In the genomic region with DNA sequence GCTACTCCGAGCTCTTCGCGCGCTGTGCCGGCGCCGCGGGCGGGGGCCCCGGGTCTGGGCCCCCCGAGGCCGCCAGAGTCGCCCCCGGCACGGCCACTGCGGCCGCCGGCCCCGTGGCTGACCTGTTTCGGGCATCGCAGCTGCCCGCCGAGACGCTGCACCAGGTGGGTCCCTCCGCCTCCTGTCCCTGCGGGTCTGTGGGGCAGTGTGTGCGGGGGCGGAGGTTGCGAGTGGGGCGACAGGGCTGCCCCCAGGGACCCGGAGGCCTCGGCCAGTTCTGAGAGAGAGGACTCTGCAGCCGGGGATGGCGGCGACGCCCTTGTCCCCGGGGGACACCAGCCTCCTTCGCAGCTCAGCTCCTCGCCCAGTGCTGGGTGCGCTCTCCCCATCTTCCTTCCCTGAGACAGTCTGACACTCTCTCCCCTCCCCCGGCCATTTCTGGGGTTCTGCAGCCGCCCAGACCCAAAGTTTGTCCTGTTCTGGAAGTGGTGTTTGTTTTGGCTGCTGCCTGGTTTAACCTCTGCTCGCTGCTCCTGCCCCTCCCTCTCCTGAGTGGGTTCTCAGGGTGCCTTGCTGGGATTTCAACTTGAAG, we compare ENCODE assay signal across 8 cellular contexts. TPM values are rescaled to one million over a fixed set of nuclear protein-coding genes. Genes with fewer than 3 reads are reported as not detected.
DNase-seq lines count a peak whose midpoint lies in the region; ATAC-seq and TF ChIP-seq lines count a peak whose summit lies in the region.

No MANE protein-coding gene starts in this region.

- DNase-seq in GM10248 (ENCODE audit: extremely low spot score) (peak; percentile 18), H7 (peak; percentile 63), body of pancreas (peak; percentile 35 to 62 (median 58)), left lung (peak; percentile 36 to 76), suprapubic skin (ENCODE audit: low spot score in 2 of 2) (no peak), NOMO-1 (lab: John Stamatoyannopoulos, UW; ENCODE audit: unreplicated experiment in 2 of 2) (no peak), superior temporal gyrus (ENCODE audit: extremely low spot score) (no peak)

- H3K27ac ChIP-seq in OCI-LY3 (ENCODE audit: low read length) (no peak overlapping the region), body of pancreas (peak overlapping the region; percentile 48 to 84 (median 76)), left lung (no peak overlapping the region), suprapubic skin (no peak overlapping the region)

- peaks cover 22% of the 10 kb centered on the region for H3K27me3 ChIP-seq in H7 (ENCODE audit: control insufficient read depth, insufficient read depth, low read length)
- H3K27me3 ChIP-seq in OCI-LY3 (ENCODE audit: low read depth, low read length): peaks cover 13% of the 10 kb centered on the region
- no peaks in the 10 kb centered on the region for H3K27me3 ChIP-seq in body of pancreas
- peaks cover 0 to 5% of the 10 kb centered on the region in 2 donors for H3K27me3 ChIP-seq in left lung
- H3K27me3 ChIP-seq in suprapubic skin: no peaks in the 10 kb centered on the region

- TF ChIP-seq POLR2A in body of pancreas (IDR thresholded peaks at IDR 0.05) (peak in 1 of 3 donors; percentile 34), suprapubic skin (IDR thresholded peaks at IDR 0.05) (no peak)

- H3K79me2 ChIP-seq in OCI-LY3 (ENCODE audit: low read length): no peaks in the 10 kb centered on the region

- ATAC-seq in body of pancreas (peak; percentile 33), left lung (peak; percentile 44)

- TF ChIP-seq CTCF in GM10248 (IDR thresholded peaks at IDR 0.05; ENCODE audit: control extremely low read depth, extremely low read depth, low read depth, missing control alignments): no peak
- TF ChIP-seq CTCF in OCI-LY3 (IDR thresholded peaks at IDR 0.05; ENCODE audit: low read depth, low read length): no peak
- no peak for TF ChIP-seq CTCF in body of pancreas (IDR thresholded peaks at IDR 0.05)
- TF ChIP-seq CTCF in left lung (IDR thresholded peaks at IDR 0.05): no peak
- no peak for TF ChIP-seq CTCF in suprapubic skin (IDR thresholded peaks at IDR 0.05)

- H4K20me1 ChIP-seq in OCI-LY3 (ENCODE audit: insufficient read depth, low read length): peaks cover 4% of the 10 kb centered on the region; the same call in 1 of the 2 replicates

- H3K9me3 ChIP-seq in OCI-LY3 (ENCODE audit: insufficient read depth, low read length): no peaks in the 10 kb centered on the region
- H3K9me3 ChIP-seq in body of pancreas: no peaks in the 10 kb centered on the region
- H3K9me3 ChIP-seq in left lung: no peaks in the 10 kb centered on the region
- no peaks in the 10 kb centered on the region for H3K9me3 ChIP-seq in suprapubic skin

- WGBS in body of pancreas, 2 donors: 0% methylated on average over 5 of the region's 43 CpGs; no CpG with 5 or more reads in 1 of the 2 donors
- 31% methylated on average over 10 of the region's 43 CpGs for WGBS in suprapubic skin

- POLR2A ChIA-PET in GM10248 (lab: Yijun Ruan, JAX): no interaction called here

- H3K4me3 ChIP-seq in H7 (ENCODE audit: insufficient read depth, low read depth, low read length): peak overlapping the region; percentile 60
- peak overlapping the region; percentile 86 for H3K4me3 ChIP-seq in OCI-LY3 (ENCODE audit: low read length)
- peak overlapping the region; percentile 44 to 45 for H3K4me3 ChIP-seq in body of pancreas
- H3K4me3 ChIP-seq in left lung: peak overlapping the region; percentile 37 to 53
- H3K4me3 ChIP-seq in suprapubic skin: peak overlapping the region; percentile 67

- H3K4me1 ChIP-seq in OCI-LY3 (ENCODE audit: low read length): peaks cover 14% of the 10 kb centered on the region
- peaks cover 4% of the 10 kb centered on the region for H3K4me1 ChIP-seq in body of pancreas
- H3K4me1 ChIP-seq in left lung: no peaks in the 10 kb centered on the region
- no peaks in the 10 kb centered on the region for H3K4me1 ChIP-seq in suprapubic skin

- peak overlapping the region; percentile 74; the same call in 1 of the 2 replicates for H2AFZ ChIP-seq in OCI-LY3 (ENCODE audit: low read depth, low read length)

- CTCF ChIA-PET in GM10248 (lab: Yijun Ruan, JAX): interaction anchor here (1.5 kb wide), 1 partner anchor 64 kb away, joined by 3 read pairs; no protein-coding TSS in a partner anchor

- TF ChIP-seq EP300 in suprapubic skin (IDR thresholded peaks at IDR 0.05): no peak

- peak overlapping the region; percentile 97 for H3K4me2 ChIP-seq in OCI-LY3 (ENCODE audit: low read length)

- intact Hi-C loops in body of pancreas (cut with DNase I): no loop called here
- intact Hi-C loops in left lung (cut with DNase I): no loop called here

- H3K9ac ChIP-seq in OCI-LY3 (ENCODE audit: low read length): peak overlapping the region; percentile 48

- H3K36me3 ChIP-seq in H7 (replicated peaks; ENCODE audit: control insufficient read depth, insufficient read depth, low read length): no peaks in the 10 kb centered on the region
- H3K36me3 ChIP-seq in OCI-LY3 (replicated peaks; ENCODE audit: low read depth, low read length): no peaks in the 10 kb centered on the region
- no peaks in the 10 kb centered on the region for H3K36me3 ChIP-seq in body of pancreas (replicated peaks in 1 of 2; ENCODE audit: insufficient read depth in 1 of 2, low read depth in 2 of 2)
- no peaks in the 10 kb centered on the region for H3K36me3 ChIP-seq in left lung
- no peaks in the 10 kb centered on the region for H3K36me3 ChIP-seq in suprapubic skin

RNA-seq across cellular contexts. Expression of a gene that starts 0.6 kb away (rescaled TPM):
- total RNA-seq in H7 (2014; rRNA removed; shearing (Covaris generic)): 0.31 and 1.1 TPM in 2 replicates
- total RNA-seq in body of pancreas (10 to 100 TPM; 15.8 to 19.7 TPM), left lung (10 to 100 TPM; 15.7 to 19.5 TPM), suprapubic skin (10 to 100 TPM in 1 of 4 donors, 1 to 10 TPM in 3; 6.2 to 10.9 (median 8.6) TPM)

Comparison
In these comparisons a context has a peak if more than half of its experiments do, and no peak if none do; other contexts are left out.
1. DNase-seq: peak in GM10248 (single experiment), H7 (single experiment), body of pancreas (4 of 4) and left lung (2 of 2); none in suprapubic skin (0 of 2), NOMO-1 (0 of 2) and superior temporal gyrus (single experiment).
2. H3K27ac ChIP-seq: peak in body of pancreas (4 of 4); none in OCI-LY3 (single experiment), left lung (0 of 2) and suprapubic skin (single experiment).
3. Peak in every context shown above with its lines, with median percentiles within 50 percentile points of each other: H3K4me3 ChIP-seq.